In the genomic region with DNA sequence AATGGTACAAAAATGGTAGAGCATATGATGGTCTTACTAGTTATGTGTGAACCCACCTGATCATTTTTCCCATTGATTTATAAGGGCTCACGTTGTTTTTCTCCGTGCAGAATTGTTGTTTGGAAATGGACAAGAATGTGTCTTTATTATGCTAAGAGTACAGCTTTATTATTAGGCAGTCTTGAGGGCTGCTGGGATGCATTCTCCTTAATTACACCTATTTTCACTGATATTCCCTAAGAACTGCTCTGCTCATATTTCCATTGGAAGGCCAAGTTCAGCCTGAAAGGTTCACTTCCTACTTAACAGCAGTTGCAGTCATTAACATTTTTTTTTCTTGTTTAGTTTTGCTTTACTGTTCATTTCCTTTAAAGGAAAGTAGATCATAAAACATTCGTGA, we compare ENCODE assay signal across 18 cellular contexts.
A peak's percentile ranks its signal among the peaks of the same experiment; 100 is the strongest.
DNase-seq lines count a peak whose midpoint lies in the region; ATAC-seq and TF ChIP-seq lines count a peak whose summit lies in the region.
"Had no signal": no experiment of that assay in that cellular context is flagged by ENCODE, and none has a peak within 500 bp of the region (broad histone marks: within the 10 kb centered on the region; RNA-seq: fewer than 3 reads in every experiment).

No MANE protein-coding gene starts in this region.

- intact Hi-C loops in mucosa of descending colon (cut with DNase I, micrococcal nuclease): no loop called here
- intact Hi-C loops in upper lobe of right lung (cut with DNase I): no loop called here
- intact Hi-C loops in A673 (cut with micrococcal nuclease; ENCODE audit: unreplicated experiment): no loop called here

- H3K4me1 Mint-ChIP-seq in H9 (peaks cover 37 to 48% of the 10 kb centered on the region in 2 experiments), brain (peaks cover 55% of the 10 kb centered on the region), osteocyte (ENCODE audit: unreplicated experiment) (peaks cover 37% of the 10 kb centered on the region)

- no peak overlapping the region for H2BK120ac ChIP-seq in H9 (ENCODE audit: low read depth, low read length, poor library complexity, severe bottlenecking)

- no peak overlapping the region for H2BK20ac ChIP-seq in H9 (ENCODE audit: low read depth, low read length, poor library complexity, severe bottlenecking)

- H3K9me2 ChIP-seq in Karpas-422 (replicated peaks; ENCODE audit: insufficient read depth, low read length): no peaks in the 10 kb centered on the region

- H3K27ac Mint-ChIP-seq in H9: peak overlapping the region; percentile 78 to 97 (median 84); a peak in 4 of 7 replicates
- peak overlapping the region; percentile 79 to 96 (median 92) for H3K27ac Mint-ChIP-seq in brain
- peak overlapping the region; percentile 88 for H3K27ac Mint-ChIP-seq in osteocyte (ENCODE audit: unreplicated experiment)
- H3K27ac Mint-ChIP-seq: CD14-positive monocyte had no signal

- H3K27ac ChIP-seq in H9 (ENCODE audit: insufficient read length, low read depth, low read length) (no peak overlapping the region), upper lobe of right lung (no peak overlapping the region), A673 (ENCODE audit: low read depth, low read length, poor library complexity, severe bottlenecking) (no peak overlapping the region), Karpas-422 (ENCODE audit: low read length) (no peak overlapping the region)
- H3K27ac ChIP-seq: SK-N-MC, WERI-Rb-1 had no signal

- CTCF ChIA-PET in A673 (lab: Charles Lee): no interaction called here

- H3K27me3 Mint-ChIP-seq in H9 (ENCODE audit: low read depth) (no peaks in the 10 kb centered on the region), brain (peaks cover 3% of the 10 kb centered on the region), osteocyte (ENCODE audit: unreplicated experiment) (no peaks in the 10 kb centered on the region)

- H3K4me3 ChIP-seq in iPS-15b (ENCODE audit: low read depth, low read length) (peak overlapping the region; percentile 0), mucosa of descending colon (no peak overlapping the region), upper lobe of right lung (no peak overlapping the region), A673 (ENCODE audit: low read depth, low read length, poor library complexity, severe bottlenecking) (no peak overlapping the region), Karpas-422 (ENCODE audit: low read length) (no peak overlapping the region)

- H3K4me3 Mint-ChIP-seq in H9 (peak overlapping the region; percentile 5 to 43; a peak in 4 of 5 replicates), brain (peak overlapping the region; percentile 63 to 79 (median 71)), osteocyte (ENCODE audit: unreplicated experiment) (peak overlapping the region; percentile 32)

- no peak overlapping the region for H2AK5ac ChIP-seq in H9 (ENCODE audit: insufficient read length, low read length)

- no peak overlapping the region for H2BK15ac ChIP-seq in H9 (ENCODE audit: low read depth, low read length)

- H3K79me1 ChIP-seq in H9 (ENCODE audit: insufficient read depth, low read depth, low read length, poor library complexity, severe bottlenecking): no peaks in the 10 kb centered on the region

- no CpG with 5 or more reads among the region's 3 CpGs for whole genome bisulfite sequencing in H9 (ENCODE audit: extremely low coverage, insufficient read length, low lambda C conversion rate)

- no peaks in the 10 kb centered on the region for H3K79me2 ChIP-seq in H9 (ENCODE audit: insufficient read depth, low read length)
- H3K79me2 ChIP-seq in Karpas-422 (ENCODE audit: low read length): no peaks in the 10 kb centered on the region

- H2BK12ac ChIP-seq in H9 (ENCODE audit: insufficient read length, low read depth, low read length): no peak overlapping the region

- H4K20me1 ChIP-seq in H9 (ENCODE audit: control insufficient read depth, insufficient read depth, insufficient read length) (no peaks in the 10 kb centered on the region), Karpas-422 (ENCODE audit: insufficient read depth, low read depth, low read length) (no peaks in the 10 kb centered on the region)

- H3K23me2 ChIP-seq in H9 (ENCODE audit: insufficient read length, low read depth, low read length, poor library complexity, severe bottlenecking): no peaks in the 10 kb centered on the region

- no peak overlapping the region for H3K14ac ChIP-seq in H9 (ENCODE audit: insufficient read depth, low read length)

- H3K18ac ChIP-seq in H9 (ENCODE audit: insufficient read length, low read depth, low read length): no peak overlapping the region

- no TSS peak for BruUV-seq in A673 (replicated peaks; lab: Mats Ljungman, UMichigan)

- no peak overlapping the region for H3K23ac ChIP-seq in H9 (ENCODE audit: insufficient read length, low read depth, low read length)

- no peak overlapping the region for H3T11ph ChIP-seq in H9 (ENCODE audit: low read length)

- H3K27me3 ChIP-seq in H9 (ENCODE audit: insufficient read depth, low read length) (no peaks in the 10 kb centered on the region), iPS-15b (ENCODE audit: control insufficient read depth, insufficient read depth, low read length) (no peaks in the 10 kb centered on the region), upper lobe of right lung (no peaks in the 10 kb centered on the region), A673 (replicated peaks; ENCODE audit: insufficient read depth, low read depth, low read length, poor library complexity) (no peaks in the 10 kb centered on the region), Karpas-422 (ENCODE audit: low read length) (no peaks in the 10 kb centered on the region)

- H3K4me1 ChIP-seq in H9 (ENCODE audit: insufficient read depth, low read length): peaks cover 8% of the 10 kb centered on the region
- peaks cover 7% of the 10 kb centered on the region for H3K4me1 ChIP-seq in iPS-15b (ENCODE audit: control insufficient read depth, insufficient read depth, low read length)
- H3K4me1 ChIP-seq in mucosa of descending colon (ENCODE audit: low read depth): no peaks in the 10 kb centered on the region
- peaks cover 10% of the 10 kb centered on the region for H3K4me1 ChIP-seq in upper lobe of right lung
- no peaks in the 10 kb centered on the region for H3K4me1 ChIP-seq in A673 (ENCODE audit: insufficient read depth, low read length, poor library complexity, severe bottlenecking)
- no peaks in the 10 kb centered on the region for H3K4me1 ChIP-seq in Karpas-422 (ENCODE audit: low read length)

- H3K4me2 ChIP-seq in H9 (ENCODE audit: insufficient read depth, insufficient read length, low read length) (peak overlapping the region; percentile 23), Karpas-422 (ENCODE audit: low read depth, low read length, poor library complexity, severe bottlenecking) (no peak overlapping the region)

- no peak for DNase-seq in H9
- no peak for DNase-seq in osteocyte (ENCODE audit: extremely low spot score, unreplicated experiment)
- DNase-seq in mucosa of descending colon: no peak
- no peak for DNase-seq in upper lobe of right lung
- no peak for DNase-seq in A673 (ENCODE audit: low spot score)
- DNase-seq in Karpas-422: no peak
- DNase-seq: activated CD4-positive, alpha-beta T cell treated with anti-CD3 and anti-CD28 coated beads, Interleukin-2, amount 50 U/mL, for 48 hours; activated effector memory CD4-positive, alpha-beta T cell treated with anti-CD3 and anti-CD28 coated beads, Interleukin-2, amount 50 U/mL, for 16 hours; foreskin melanocyte; NCI-H510A treated with DMSO at 0.1 percent for 48 hours; RPMI8226; T-helper 2 cell; WERI-Rb-1 had no signal

- H3K9ac ChIP-seq in H9 (ENCODE audit: extremely low read depth, insufficient read length, low read length) (no peak overlapping the region), iPS-15b (ENCODE audit: low read depth, low read length) (no peak overlapping the region), Karpas-422 (ENCODE audit: low read length) (no peak overlapping the region)

- H2AFZ ChIP-seq in H9 (ENCODE audit: low read length) (no peak overlapping the region), Karpas-422 (ENCODE audit: low read length) (no peak overlapping the region)

- no peak overlapping the region for H3K56ac ChIP-seq in H9 (ENCODE audit: insufficient read length, low read depth, low read length)

- TF ChIP-seq CTCF in H9 (conservative IDR thresholded peaks at IDR 0.05): no peak
- no peak for TF ChIP-seq CTCF in brain (conservative IDR thresholded peaks at IDR 0.05)
- TF ChIP-seq CTCF in osteocyte (IDR thresholded peaks at IDR 0.05): no peak
- no peak for TF ChIP-seq CTCF in mucosa of descending colon (IDR thresholded peaks at IDR 0.05)
- TF ChIP-seq CTCF in upper lobe of right lung (IDR thresholded peaks at IDR 0.05): no peak
- no peak for TF ChIP-seq CTCF in A673 (conservative IDR thresholded peaks at IDR 0.05; ENCODE audit: low read depth, low read length)

- ATAC-seq in mucosa of descending colon (no peak), upper lobe of right lung (no peak)
- ATAC-seq: HepG2 had no signal

- H2BK5ac ChIP-seq in H9 (ENCODE audit: insufficient read length, low read length): no peak overlapping the region

- POLR2A ChIA-PET in A673 (lab: Charles Lee; ENCODE audit: low non-redundant PET): no interaction called here

- no peak overlapping the region for H4K91ac ChIP-seq in H9 (ENCODE audit: insufficient read length, low read depth, low read length)

- H4K8ac ChIP-seq in H9 (replicated peaks; ENCODE audit: insufficient read length, low read depth, low read length): no peak overlapping the region

- H3K9me3 Mint-ChIP-seq in H9 (no peaks in the 10 kb centered on the region; a peak in 2 of 5 replicates), brain (peaks cover 9 to 26% (median 17%) of the 10 kb centered on the region in 5 experiments), osteocyte (ENCODE audit: unreplicated experiment) (peaks cover 11% of the 10 kb centered on the region)

- H3K36me3 ChIP-seq in iPS-15b (ENCODE audit: control insufficient read depth, insufficient read depth, low read length): no peaks in the 10 kb centered on the region
- H3K36me3 ChIP-seq in mucosa of descending colon (ENCODE audit: low read depth): no peaks in the 10 kb centered on the region
- H3K36me3 ChIP-seq in upper lobe of right lung: no peaks in the 10 kb centered on the region
- H3K36me3 ChIP-seq in A673 (ENCODE audit: insufficient read depth, low read length, poor library complexity, severe bottlenecking): no peaks in the 10 kb centered on the region
- no peaks in the 10 kb centered on the region for H3K36me3 ChIP-seq in Karpas-422 (ENCODE audit: insufficient read depth, low read length)
- H3K36me3 ChIP-seq: WERI-Rb-1 had no signal

- H3K9me3 ChIP-seq in H9 (ENCODE audit: control insufficient read depth, low read depth, low read length): no peaks in the 10 kb centered on the region
- no peaks in the 10 kb centered on the region for H3K9me3 ChIP-seq in iPS-15b (ENCODE audit: control insufficient read depth, insufficient read depth, low read length)
- no peaks in the 10 kb centered on the region for H3K9me3 ChIP-seq in mucosa of descending colon
- no peaks in the 10 kb centered on the region for H3K9me3 ChIP-seq in upper lobe of right lung
- no peaks in the 10 kb centered on the region for H3K9me3 ChIP-seq in A673 (ENCODE audit: low read depth, low read length, poor library complexity, severe bottlenecking)
- no peaks in the 10 kb centered on the region for H3K9me3 ChIP-seq in Karpas-422 (ENCODE audit: low read length)

- H3K4ac ChIP-seq in H9 (ENCODE audit: low read depth, low read length): no peak overlapping the region

- H3K36me3 Mint-ChIP-seq in H9 (ENCODE audit: insufficient read depth in 1 of 3, low read depth in 3 of 3): peaks cover 0 to 11% (median 0%) of the 10 kb centered on the region in 3 experiments; a peak in 2 of 7 replicates
- peaks cover 14% of the 10 kb centered on the region for H3K36me3 Mint-ChIP-seq in brain
- peaks cover 5% of the 10 kb centered on the region for H3K36me3 Mint-ChIP-seq in osteocyte (ENCODE audit: unreplicated experiment)
- H3K36me3 Mint-ChIP-seq: CD14-positive monocyte had no signal

- H4K5ac ChIP-seq in H9 (ENCODE audit: insufficient read length, low read depth, low read length): no peak overlapping the region
